In genomic region chr6:41615311-41615710, GRCh38 we compare ENCODE assay signal across 32 cellular contexts. TPM values are rescaled to one million over a fixed set of nuclear protein-coding genes. Genes with fewer than 3 reads are reported as not detected.
"Had no signal": no experiment of that assay in that cellular context is flagged by ENCODE, and none has a peak within 500 bp of the region (broad histone marks: within the 10 kb centered on the region; RNA-seq: fewer than 3 reads in every experiment).

No MANE protein-coding gene starts in this region.

- DNase-seq: activated B cell treated with CpG ODN at 0.5 μM for 24 hours; activated CD4-positive, alpha-beta memory T cell treated with anti-CD3 and anti-CD28 coated beads for 36 hours; activated CD4-positive, alpha-beta T cell treated with anti-CD3 and anti-CD28 coated beads for 4 hours; activated CD4-positive, alpha-beta T cell treated with anti-CD3 and anti-CD28 coated beads, Interleukin-2, amount 10 ng/mL, durations not matched to agents 24 days and 14 days; activated CD4-positive, alpha-beta T cell treated with anti-CD3 and anti-CD28 coated beads, Interleukin-2, amount 50 U/mL, for 1 hour; activated CD4-positive, alpha-beta T cell treated with anti-CD3 and anti-CD28 coated beads, Interleukin-2, amount 50 U/mL, for 4 hours; activated CD4-positive, CD25-positive, alpha-beta regulatory T cell treated with anti-CD3 and anti-CD28 coated beads, Interleukin-2, amount 50 U/mL, for 72 hours; activated CD8-positive, alpha-beta memory T cell treated with anti-CD3 and anti-CD28 coated beads, Interleukin-2, amount 50 U/mL, for 4 hours; activated CD8-positive, alpha-beta T cell treated with anti-CD3 and anti-CD28 coated beads for 36 hours; activated effector memory CD4-positive, alpha-beta T cell treated with Interleukin-2 at 50 U/mL for 16 hours; activated gamma-delta T cell; activated naive CD4-positive, alpha-beta T cell treated with anti-CD3 and anti-CD28 coated beads, Interleukin-2, amount 10 ng/mL, durations not matched to agents 7 days and 5 days; activated naive CD4-positive, alpha-beta T cell treated with Interleukin-2 at 50 U/mL for 16 hours; activated naive CD8-positive, alpha-beta T cell treated with anti-CD3 and anti-CD28 coated beads, Interleukin-2, amount 10 ng/mL, durations not matched to agents 7 days and 5 days; activated naive CD8-positive, alpha-beta T cell treated with anti-CD3 and anti-CD28 coated beads, Interleukin-2, amount 50 U/mL, for 24 hours; activated T-cell treated with anti-CD3 and anti-CD28 coated beads for 4 hours; activated T-cell treated with anti-CD3 and anti-CD28 coated beads, Interleukin-2, amount 50 U/mL, for 24 hours; activated T-cell treated with anti-CD3 and anti-CD28 coated beads, Interleukin-2, amount 50 U/mL, for 48 hours; amygdala; anterior cingulate cortex; body of pancreas; brain microvascular endothelial cell; central memory CD4-positive, alpha-beta T cell; T-helper 1 cell; T-helper 2 cell; T-helper 9 cell had no signal

- H3K27ac ChIP-seq: ascending aorta, body of pancreas, brain microvascular endothelial cell, breast epithelium, VCaP had no signal

- H3K36me3 ChIP-seq: ascending aorta, brain microvascular endothelial cell, breast epithelium had no signal

- FAIRE-seq: TTC549 had no signal

- ATAC-seq: activated CD8-positive, alpha-beta T cell treated with anti-CD3 and anti-CD28 coated beads for 36 hours; activated naive CD8-positive, alpha-beta T cell treated with anti-CD3 and anti-CD28 coated beads, Interleukin-2, amount 50 U/mL, for 24 hours; body of pancreas had no signal

- H3K4me3 ChIP-seq: ascending aorta, body of pancreas, breast epithelium had no signal

- H3K9me3 ChIP-seq: ascending aorta, body of pancreas, breast epithelium had no signal

- H3K4me1 ChIP-seq: ascending aorta, body of pancreas, breast epithelium had no signal

- H3K27me3 ChIP-seq: ascending aorta, body of pancreas, brain microvascular endothelial cell, breast epithelium had no signal

RNA-seq across cellular contexts. Expression of gene MDFI, which starts 23.0 kb away (rescaled TPM):
- total RNA-seq: activated B cell treated with CpG ODN at 0.5 μM for 24 hours; activated CD4-positive, alpha-beta memory T cell treated with anti-CD3 and anti-CD28 coated beads for 36 hours; activated CD4-positive, alpha-beta T cell treated with anti-CD3 and anti-CD28 coated beads, Interleukin-2, amount 10 ng/mL, durations not matched to agents 24 days and 14 days; activated CD8-positive, alpha-beta memory T cell treated with anti-CD3 and anti-CD28 coated beads for 36 hours; activated CD8-positive, alpha-beta T cell treated with anti-CD3 and anti-CD28 coated beads for 36 hours; activated naive CD8-positive, alpha-beta T cell treated with anti-CD3 and anti-CD28 coated beads, Interleukin-2, amount 10 ng/mL, durations not matched to agents 7 days and 5 days; activated T-helper 2 cell treated with anti-CD3 and anti-CD28 coated beads, Interferon-gamma antibody, Interleukin-2, Interleukin-4, amounts not matched to agents 10 μg/mL and 5 μg/mL and 100 μg/mL, durations not matched to agents 14 hours and 24 hours and 36 hours had no signal
